Comparison of ENCODE assay signal across 9 cellular contexts in the genomic region with DNA sequence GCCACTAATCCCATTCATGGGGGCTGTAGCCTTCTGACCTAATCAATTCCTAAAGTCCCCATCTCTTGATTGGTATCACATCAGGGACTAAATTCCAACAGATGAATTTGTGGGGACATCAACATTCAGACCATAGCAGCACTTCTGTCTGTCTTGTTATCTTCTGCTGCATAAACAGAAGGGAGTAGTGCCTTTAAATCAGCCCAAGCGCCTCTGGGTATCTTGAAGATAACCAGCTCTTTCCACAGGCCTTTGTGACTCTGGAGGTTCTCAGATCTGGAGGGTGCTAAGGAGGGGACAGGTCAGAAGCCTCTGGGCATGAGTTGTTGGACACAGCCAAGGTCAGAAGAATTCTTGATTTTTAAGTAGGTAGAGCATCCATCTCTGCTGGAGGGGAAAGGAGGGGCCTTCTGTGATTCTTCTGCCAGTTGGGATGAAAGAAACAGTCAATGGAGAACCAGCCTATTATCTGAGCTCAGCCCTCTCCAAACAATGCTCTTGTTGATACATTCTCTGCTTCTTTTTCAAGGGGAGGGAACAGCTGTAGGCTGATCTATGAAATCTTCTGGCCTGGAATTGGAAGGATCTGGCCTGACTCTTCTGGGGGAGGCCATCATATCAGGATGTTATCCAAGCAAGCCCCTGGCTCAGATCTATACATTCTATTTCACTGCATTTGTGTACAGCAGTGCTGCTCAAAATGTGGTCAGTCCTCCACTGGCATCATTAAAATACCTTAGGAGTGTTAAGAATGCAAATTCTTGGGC. TPM values are rescaled to one million over a fixed set of nuclear protein-coding genes. Genes with fewer than 3 reads are reported as not detected.
A peak's percentile ranks its signal among the peaks of the same experiment; 100 is the strongest.
DNase-seq lines count a peak whose midpoint lies in the region; ATAC-seq and TF ChIP-seq lines count a peak whose summit lies in the region.
"Had no signal": no experiment of that assay in that cellular context is flagged by ENCODE, and none has a peak within 500 bp of the region (broad histone marks: within the 10 kb centered on the region; RNA-seq: fewer than 3 reads in every experiment).

No MANE protein-coding gene starts in this region.

- WGBS in esophagus muscularis mucosa, result 90% methylated on average over 1 of the region's 1 CpG
- WGBS in prostate gland, result 30% methylated on average over 1 of the region's 1 CpG

- H3K4me1 Mint-ChIP-seq in GM23338, result peaks cover 49% of the 10 kb centered on the region
- peaks cover 22 to 33% (median 27%) of the 10 kb centered on the region in 3 donors for H3K4me1 Mint-ChIP-seq in T-cell

- TF ChIP-seq CTCF in GM23338 (conservative IDR thresholded peaks at IDR 0.05; ENCODE audit: low read depth in 2 of 2), result no peak
- no peak for TF ChIP-seq CTCF in fibroblast of the aortic adventitia (IDR thresholded peaks at IDR 0.05; ENCODE audit: insufficient read depth, low read length)
- no peak for TF ChIP-seq CTCF in esophagus muscularis mucosa (IDR thresholded peaks at IDR 0.05)
- no peak for TF ChIP-seq CTCF in prostate gland (IDR thresholded peaks at IDR 0.05)

- H3K27me3 ChIP-seq in GM23338 (ENCODE audit: insufficient read depth), result no peaks in the 10 kb centered on the region
- H3K27me3 ChIP-seq in esophagus muscularis mucosa, result no peaks in the 10 kb centered on the region
- no peaks in the 10 kb centered on the region for H3K27me3 ChIP-seq in prostate gland (replicated peaks; ENCODE audit: insufficient read depth)

- H3K36me3 Mint-ChIP-seq in GM23338 (ENCODE audit: low read depth) (peaks cover 2% of the 10 kb centered on the region; the same call in 1 of the 3 replicates), T-cell (no peaks in the 10 kb centered on the region)

- H3K27ac ChIP-seq in GM23338 (ENCODE audit: low read depth) (peak overlapping the region; percentile 99), esophagus muscularis mucosa (replicated peaks in 1 of 4) (no peak overlapping the region), prostate gland (no peak overlapping the region)

- intact Hi-C loops in esophagus muscularis mucosa (cut with DNase I), result loop anchor here (2.0 to 10.0 kb wide), 3 partner anchors 163 to 327 kb away; a partner anchor contains a TSS
- intact Hi-C loops in prostate gland (cut with DNase I), result loop anchor here (1.0 to 10.0 kb wide), 3 partner anchors 87 to 325 kb away; a partner anchor contains a TSS

- no peaks in the 10 kb centered on the region for H3K79me2 ChIP-seq in GM23338 (replicated peaks; ENCODE audit: insufficient read depth)

- H3K36me3 ChIP-seq in GM23338 (ENCODE audit: insufficient read depth) (no peaks in the 10 kb centered on the region), esophagus muscularis mucosa (no peaks in the 10 kb centered on the region), prostate gland (no peaks in the 10 kb centered on the region)

- H3K4me1 ChIP-seq in GM23338 (ENCODE audit: insufficient read depth), result peaks cover 36% of the 10 kb centered on the region
- peaks cover 8 to 13% (median 13%) of the 10 kb centered on the region in 4 donors for H3K4me1 ChIP-seq in esophagus muscularis mucosa
- no peaks in the 10 kb centered on the region for H3K4me1 ChIP-seq in prostate gland (replicated peaks)

- peaks cover 14% of the 10 kb centered on the region for H3K27me3 Mint-ChIP-seq in GM23338 (ENCODE audit: insufficient read depth, low read depth, poor library complexity)
- peaks cover 0 to 1% of the 10 kb centered on the region in 2 donors for H3K27me3 Mint-ChIP-seq in T-cell

- DNase-seq in GM23338 (ENCODE audit: low spot score) (no peak), RPMI7951 (ENCODE audit: low read depth) (peak; percentile 8), fibroblast of the aortic adventitia (ENCODE audit: low read depth) (peak; percentile 74), pons (ENCODE audit: low spot score) (peak; percentile 97), T-cell (no peak), esophagus muscularis mucosa (ENCODE audit: extremely low spot score) (no peak), prostate gland (ENCODE audit: low spot score) (no peak)
- DNase-seq: NCI-H2081 treated with DMSO at 0.1 percent for 48 hours had no signal

- no peaks in the 10 kb centered on the region; the same call in 1 of the 2 replicates for H3K9me2 ChIP-seq in GM23338 (ENCODE audit: insufficient read depth)

- peak overlapping the region; percentile 56 for H3K4me2 ChIP-seq in GM23338

- TF ChIP-seq EP300 in esophagus muscularis mucosa (IDR thresholded peaks at IDR 0.05), result no peak

- no peaks in the 10 kb centered on the region for H3K9me3 Mint-ChIP-seq in GM23338
- no peaks in the 10 kb centered on the region for H3K9me3 Mint-ChIP-seq in T-cell

- no peaks in the 10 kb centered on the region for H4K20me1 ChIP-seq in GM23338 (replicated peaks; ENCODE audit: insufficient read depth)

- H3F3A ChIP-seq in GM23338 (replicated peaks; ENCODE audit: low read depth), result peaks cover 20% of the 10 kb centered on the region

- H3K4me3 Mint-ChIP-seq in GM23338 (peak overlapping the region; percentile 61), T-cell (no peak overlapping the region)

- TF ChIP-seq POLR2A in esophagus muscularis mucosa (IDR thresholded peaks at IDR 0.05; ENCODE audit: low read depth), result no peak
- TF ChIP-seq POLR2A in prostate gland (IDR thresholded peaks at IDR 0.05), result no peak

- POLR2A ChIA-PET in T-cell (lab: Charles Lee), result interaction anchor here in 1 of 2 donors (0.5 kb wide), 1 partner anchor 317 kb away, joined by 4 read pairs; no protein-coding TSS in a partner anchor

- H2AFZ ChIP-seq in GM23338, result no peak overlapping the region

- H3K4me3 ChIP-seq in GM23338 (peak overlapping the region; percentile 34), fibroblast of the aortic adventitia (ENCODE audit: low read depth, low read length) (no peak overlapping the region), esophagus muscularis mucosa (no peak overlapping the region), prostate gland (no peak overlapping the region)

- peak overlapping the region; percentile 99 for H3K27ac Mint-ChIP-seq in GM23338
- H3K27ac Mint-ChIP-seq in T-cell, result no peak overlapping the region

- CTCF ChIA-PET in T-cell (lab: Charles Lee), result no interaction called here

- ATAC-seq in GM23338 (peak; percentile 51), T-cell (replicated peaks in 1 of 4) (no peak), HG03280 (IDR thresholded peaks at IDR 0.05; ENCODE audit: unreplicated experiment) (no peak)

- H3K9me3 ChIP-seq in esophagus muscularis mucosa (no peaks in the 10 kb centered on the region), prostate gland (no peaks in the 10 kb centered on the region)

TF ChIP-seq in GM23338, 12 proteins besides CTCF, POLR2A, EP300 and RAD21 (continues in another document):
- no peak for TF ChIP-seq CREB1 (CRISPR knock-in tag; IDR thresholded peaks at IDR 0.05; ENCODE audit: low read depth)

RNA-seq across cellular contexts. Expression of a gene that starts 31.2 kb away (rescaled TPM):
- total RNA-seq in GM23338 (2014; rRNA removed; shearing (Covaris generic)), result 40.4 and 41.8 TPM in 2 replicates
- 7.7 and 10.0 TPM in 2 replicates for polyA plus RNA-seq in GM23338 (2016; fragmentation: Nextera tagmentation; extraction: Ambion mirVana)
- total RNA-seq in RPMI7951 (2014; rRNA removed; shearing (Covaris generic)), result 8.8 and 10.2 TPM in 2 replicates
- 17.5 and 24.3 TPM in 2 replicates for total RNA-seq in fibroblast of the aortic adventitia (ENCODE audit: low replicate concordance)
- total RNA-seq in T-cell, result 10 to 100 TPM; 19.5 to 25.4 (median 20.4) TPM
- 10 to 100 TPM in 3 of 4 donors, 1 to 10 TPM in 1; 8.9 to 13.9 (median 11.3) TPM for total RNA-seq in esophagus muscularis mucosa
- total RNA-seq in prostate gland, result 10 to 100 TPM; 20.8 to 26.6 TPM

Comparison
In these comparisons a context has a peak if more than half of its experiments do, and no peak if none do; other contexts are left out.
1. DNase-seq: peak in RPMI7951 (single experiment), fibroblast of the aortic adventitia (single experiment) and pons (single experiment); none in GM23338 (single experiment), T-cell (0 of 34), esophagus muscularis mucosa (single experiment) and prostate gland (single experiment).